8 cellular contexts compared by ENCODE assay signal in the genomic region with DNA sequence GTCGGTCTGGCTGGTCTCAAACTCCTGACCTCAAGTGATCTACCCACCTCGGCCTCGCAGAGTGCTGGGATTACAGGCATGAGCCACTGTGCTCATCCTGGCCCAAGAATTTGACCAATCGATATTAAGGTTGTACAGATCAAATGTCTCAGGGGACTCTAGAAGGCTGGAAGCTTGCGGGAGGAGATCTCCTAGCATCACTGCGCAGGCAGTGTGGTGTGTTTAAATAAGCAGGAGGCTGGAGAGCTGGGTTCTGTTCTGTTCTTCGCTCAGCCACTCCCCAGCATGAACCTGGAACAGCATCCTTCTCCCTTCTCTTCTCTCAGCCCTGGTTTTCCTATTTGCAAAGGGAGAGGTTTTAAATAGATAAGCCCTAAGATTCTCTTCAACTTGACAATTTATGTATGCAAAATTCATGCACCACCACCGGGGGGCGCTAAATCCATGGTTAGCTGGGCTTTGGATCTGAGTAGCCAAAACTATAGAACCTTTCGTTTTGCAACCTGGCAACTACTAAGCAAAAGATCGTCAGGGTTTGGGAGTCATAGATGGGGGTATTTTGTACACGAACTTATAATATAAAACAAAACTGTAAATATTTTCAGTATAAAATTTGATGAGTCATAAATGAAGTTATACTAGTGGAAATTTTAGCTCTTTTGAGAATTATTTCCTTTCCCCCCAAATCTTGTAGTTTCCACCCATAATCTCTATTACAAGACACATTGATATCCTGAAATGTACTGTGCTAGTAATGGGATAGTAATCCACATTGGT.
DNase-seq lines count a peak whose midpoint lies in the region; ATAC-seq and TF ChIP-seq lines count a peak whose summit lies in the region.

No MANE protein-coding gene starts in this region.

- no peak for ATAC-seq in omental fat pad (ENCODE audit: low FRiP score)
- ATAC-seq in HG03439 (IDR thresholded peaks at IDR 0.05; ENCODE audit: unreplicated experiment): no peak

- peak; percentile 49 to 76 for DNase-seq in SJCRH30
- peak; percentile 60 for DNase-seq in activated effector memory CD4-positive, alpha-beta T cell treated with Interleukin-2 at 50 U/mL for 16 hours
- peak; percentile 39 for DNase-seq in foreskin melanocyte
- DNase-seq in omental fat pad (ENCODE audit: low spot score): peak; percentile 93
- DNase-seq in substantia nigra (lab: John Stamatoyannopoulos, UW): peak in 41 of 49 donors; percentile 2 to 82 (median 38)

- H3K36me3 ChIP-seq in SJCRH30: no peaks in the 10 kb centered on the region

- no peaks in the 10 kb centered on the region for H3K4me1 ChIP-seq in SJCRH30

- H3K27ac ChIP-seq in SJCRH30: no peak overlapping the region
- no peak overlapping the region for H3K27ac ChIP-seq in substantia nigra (ENCODE audit: low read depth, low read length, poor library complexity, severe bottlenecking)

- TF ChIP-seq CTCF in GM12875 (IDR thresholded peaks at IDR 0.05; ENCODE audit: borderline replicate concordance, insufficient read depth, low read depth, low read length) (peak; percentile 61; the same call in 1 of the 2 replicates), LNCAP (IDR thresholded peaks at IDR 0.05) (peak; percentile 71), omental fat pad (IDR thresholded peaks at IDR 0.05) (peak in 2 of 3 donors; percentile 17 to 57)

- H3K9me3 ChIP-seq in SJCRH30 (replicated peaks): no peaks in the 10 kb centered on the region

- H3K27me3 ChIP-seq in SJCRH30: no peaks in the 10 kb centered on the region

- no peak overlapping the region for H3K4me3 ChIP-seq in GM12875 (ENCODE audit: low read depth, low read length)
- H3K4me3 ChIP-seq in SJCRH30: no peak overlapping the region

Comparison
In these comparisons a context has a peak if more than half of its experiments do, and no peak if none do; other contexts are left out.
1. DNase-seq: peak in every context shown above with its lines; median percentile 93 in omental fat pad; 62 in SJCRH30; 60 in activated effector memory CD4-positive, alpha-beta T cell treated with Interleukin-2 at 50 U/mL for 16 hours; 39 in foreskin melanocyte; 38 in substantia nigra.